ENCODE assay signal across 9 cellular contexts in the genomic region with DNA sequence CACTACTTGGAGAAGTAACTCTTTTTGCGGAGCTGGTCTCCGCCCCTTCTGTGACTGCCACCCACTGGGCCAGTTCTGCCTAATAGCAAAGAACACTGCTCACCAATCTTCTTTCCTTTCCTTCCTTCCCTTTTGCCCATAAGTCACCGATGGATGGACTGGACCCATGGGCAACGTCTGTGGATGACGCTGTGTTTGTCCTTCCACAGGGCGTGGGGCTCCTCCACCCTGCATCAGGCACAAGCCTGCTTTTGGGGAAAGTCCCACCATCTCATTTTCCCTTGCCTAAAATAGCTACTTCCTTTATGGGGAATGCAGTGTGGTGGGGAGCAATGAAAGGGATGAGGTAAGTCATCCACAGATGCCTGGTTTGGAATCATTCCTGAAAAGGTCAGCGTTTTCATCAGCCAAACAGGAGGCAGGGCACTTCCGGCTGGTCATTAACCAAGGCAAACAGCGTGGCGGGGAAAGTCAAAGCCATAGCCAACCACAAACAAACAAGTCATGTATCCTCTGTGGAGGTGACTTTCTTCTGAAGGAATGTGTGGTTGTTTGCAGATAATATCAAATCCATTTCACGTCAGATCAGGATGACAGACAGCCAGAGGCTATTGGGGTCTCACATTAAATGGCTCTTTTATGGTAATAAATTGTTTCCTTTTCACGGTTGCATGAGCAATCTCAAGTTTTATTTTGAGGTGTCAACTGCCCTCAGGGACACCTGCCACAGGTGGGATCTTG. TPM values are rescaled to one million over a fixed set of nuclear protein-coding genes. Genes with fewer than 3 reads are reported as not detected.
A peak's percentile ranks its signal among the peaks of the same experiment; 100 is the strongest.
DNase-seq lines count a peak whose midpoint lies in the region; ATAC-seq and TF ChIP-seq lines count a peak whose summit lies in the region.
"Had no signal": no experiment of that assay in that cellular context is flagged by ENCODE, and none has a peak within 500 bp of the region (broad histone marks: within the 10 kb centered on the region; RNA-seq: fewer than 3 reads in every experiment).

No MANE protein-coding gene starts in this region.

- H3K27ac ChIP-seq in heart right ventricle (peak overlapping the region in 1 of 10 donors; percentile 13), left ventricle myocardium inferior (replicated peaks) (no peak overlapping the region)

- intact Hi-C loops in heart right ventricle (cut with DNase I) = no loop called here
- intact Hi-C loops in left ventricle myocardium inferior (cut with micrococcal nuclease) = no loop called here

- H3K9me3 Mint-ChIP-seq in activated naive CD8-positive, alpha-beta T cell treated with anti-CD3 and anti-CD28 coated beads for 36 hours = no peaks in the 10 kb centered on the region

- no peaks in the 10 kb centered on the region for H3K9me3 ChIP-seq in heart right ventricle
- peaks cover 3% of the 10 kb centered on the region for H3K9me3 ChIP-seq in left ventricle myocardium inferior (replicated peaks)

- WGBS in heart right ventricle, 2 donors = 51 to 59% methylated on average over 12 of the region's 12 CpGs

- peak in 1 of 2 donors; percentile 27 for DNase-seq in heart right ventricle
- DNase-seq in left ventricle myocardium inferior = no peak
- peak; percentile 74 for DNase-seq in amniotic stem cell (lab: John Stamatoyannopoulos, UW)
- peak; percentile 79 for DNase-seq in left kidney (ENCODE audit: low read depth, low spot score)
- DNase-seq in activated naive CD8-positive, alpha-beta T cell treated with anti-CD3 and anti-CD28 coated beads for 36 hours = no peak
- no peak for DNase-seq in NCI-H187 (lab: John Stamatoyannopoulos, UW)
- DNase-seq in iPS-NIHi7 (ENCODE audit: extremely low spot score) = no peak
- DNase-seq: erythroblast had no signal

- peaks cover 0 to 16% (median 14%) of the 10 kb centered on the region in 9 donors for H3K4me1 ChIP-seq in heart right ventricle
- H3K4me1 ChIP-seq in left ventricle myocardium inferior = peaks cover 12% of the 10 kb centered on the region

- ATAC-seq in heart right ventricle (peak; percentile 46 to 71 (median 56)), HG03196 (IDR thresholded peaks at IDR 0.05; ENCODE audit: unreplicated experiment) (no peak)

- H3K4me1 Mint-ChIP-seq in activated naive CD8-positive, alpha-beta T cell treated with anti-CD3 and anti-CD28 coated beads for 36 hours = no peaks in the 10 kb centered on the region

- no peaks in the 10 kb centered on the region for H3K36me3 Mint-ChIP-seq in activated naive CD8-positive, alpha-beta T cell treated with anti-CD3 and anti-CD28 coated beads for 36 hours

- no peak overlapping the region for H3K27ac Mint-ChIP-seq in activated naive CD8-positive, alpha-beta T cell treated with anti-CD3 and anti-CD28 coated beads for 36 hours

- H3K36me3 ChIP-seq in heart right ventricle (no peaks in the 10 kb centered on the region), left ventricle myocardium inferior (no peaks in the 10 kb centered on the region)

- H3K4me3 ChIP-seq in heart right ventricle (no peak overlapping the region), left ventricle myocardium inferior (no peak overlapping the region)

- no peaks in the 10 kb centered on the region for H3K27me3 ChIP-seq in heart right ventricle
- no peaks in the 10 kb centered on the region for H3K27me3 ChIP-seq in left ventricle myocardium inferior (ENCODE audit: low read depth)

- no peaks in the 10 kb centered on the region for H3K27me3 Mint-ChIP-seq in activated naive CD8-positive, alpha-beta T cell treated with anti-CD3 and anti-CD28 coated beads for 36 hours

- H3K4me3 Mint-ChIP-seq in activated naive CD8-positive, alpha-beta T cell treated with anti-CD3 and anti-CD28 coated beads for 36 hours = no peak overlapping the region

- TF ChIP-seq CTCF in heart right ventricle (IDR thresholded peaks at IDR 0.05) = no peak
- TF ChIP-seq CTCF in left ventricle myocardium inferior (IDR thresholded peaks at IDR 0.05; ENCODE audit: borderline replicate concordance) = no peak

RNA-seq across cellular contexts. Expression of a gene that starts 30.7 kb away (rescaled TPM):
- total RNA-seq in heart right ventricle (10 to 100 TPM; 31.4 to 42.0 (median 35.2) TPM), left ventricle myocardium inferior (34.1 TPM)
- polyA plus RNA-seq in heart right ventricle = 10 to 100 TPM; 32.6 to 33.8 TPM
- 10 to 100 TPM; 13.8 to 15.0 TPM for total RNA-seq in activated naive CD8-positive, alpha-beta T cell treated with anti-CD3 and anti-CD28 coated beads for 36 hours

RNA-seq across cellular contexts. Expression of a gene that starts 50.1 kb away (rescaled TPM):
- total RNA-seq in heart right ventricle = 10 to 100 TPM in 4 of 10 donors, 1 to 10 TPM in 6; 2.2 to 67.7 (median 6.8) TPM
- polyA plus RNA-seq in heart right ventricle = 10 to 100 TPM; 26.3 to 85.8 TPM
- 25.4 TPM for total RNA-seq in left ventricle myocardium inferior
- total RNA-seq in activated naive CD8-positive, alpha-beta T cell treated with anti-CD3 and anti-CD28 coated beads for 36 hours = under 1 TPM; 0.31 to 0.48 TPM

Comparison
In these comparisons a context has a peak if more than half of its experiments do, and no peak if none do; other contexts are left out.
1. DNase-seq: peak in amniotic stem cell (single experiment) and left kidney (single experiment); none in left ventricle myocardium inferior (single experiment), activated naive CD8-positive, alpha-beta T cell treated with anti-CD3 and anti-CD28 coated beads for 36 hours (single experiment), NCI-H187 (0 of 2) and iPS-NIHi7 (single experiment).